ENCODE assay signal across 10 cellular contexts in genomic region chr7:17532861-17533404, GRCh38.
DNase-seq lines count a peak whose midpoint lies in the region; ATAC-seq and TF ChIP-seq lines count a peak whose summit lies in the region.
"Had no signal": no experiment of that assay in that cellular context is flagged by ENCODE, and none has a peak within 500 bp of the region (broad histone marks: within the 10 kb centered on the region; RNA-seq: fewer than 3 reads in every experiment).

No MANE protein-coding gene starts in this region.

- peak overlapping the region; percentile 90 for H3K27ac ChIP-seq in PC-3 (ENCODE audit: low read length)
- peak overlapping the region; percentile 90 for H3K27ac ChIP-seq in epithelial cell of prostate
- peak overlapping the region in 2 of 4 donors; percentile 15 to 16 for H3K27ac ChIP-seq in Peyer's patch

- H3K36me3 ChIP-seq in PC-3 (ENCODE audit: low read depth, low read length) (no peaks in the 10 kb centered on the region), Peyer's patch (no peaks in the 10 kb centered on the region)

- peak; percentile 95 for ATAC-seq in PC-3
- ATAC-seq in GM18909 (IDR thresholded peaks at IDR 0.05; ENCODE audit: poor library complexity, unreplicated experiment): no peak
- ATAC-seq: Right ventricle myocardium inferior had no signal

- no TSS peak for BruUV-seq in PC-3 (replicated peaks; lab: Mats Ljungman, UMichigan)

- H3K9ac ChIP-seq in PC-3 (ENCODE audit: low read length): peak overlapping the region; percentile 63

- no peak for TF ChIP-seq POLR2A in Peyer's patch (IDR thresholded peaks at IDR 0.05)

- H3K79me2 ChIP-seq in PC-3 (ENCODE audit: low read length): no peaks in the 10 kb centered on the region

- no peaks in the 10 kb centered on the region for H3F3A ChIP-seq in PC-3 (ENCODE audit: low read length, unreplicated experiment)

- no peaks in the 10 kb centered on the region for H3K9me2 ChIP-seq in PC-3 (replicated peaks; ENCODE audit: low read length)

- H3K9me3 ChIP-seq in PC-3 (ENCODE audit: low read length): no peaks in the 10 kb centered on the region
- no peaks in the 10 kb centered on the region for H3K9me3 ChIP-seq in Peyer's patch

- POLR2A ChIA-PET in PC-3 (lab: Charles Lee; ENCODE audit: unreplicated experiment): interaction anchor here (0.5 to 0.6 kb wide), 2 partner anchors 32 to 96 kb away, joined by 3 to 5 read pairs; no protein-coding TSS in a partner anchor

- TF ChIP-seq CTCF in PC-3 (conservative IDR thresholded peaks at IDR 0.05; ENCODE audit: low read depth, low read length) (no peak), Peyer's patch (IDR thresholded peaks at IDR 0.05) (no peak)

- no peak overlapping the region for H2AFZ ChIP-seq in PC-3 (ENCODE audit: low read length)

- peak overlapping the region; percentile 65 for H3K4me2 ChIP-seq in PC-3 (ENCODE audit: low read length)

- intact Hi-C loops in PC-3 (cut with micrococcal nuclease): loop anchor here (1.0 to 5.0 kb wide), 7 partner anchors 26 to 555 kb away; no protein-coding TSS in a partner anchor

- no peaks in the 10 kb centered on the region for H4K20me1 ChIP-seq in PC-3 (ENCODE audit: low read length)

- CTCF ChIA-PET in PC-3 (lab: Charles Lee): interaction anchor here (1.0 kb wide), 1 partner anchor 230 kb away, joined by 5 read pairs; no protein-coding TSS in a partner anchor

- H3K27me3 ChIP-seq in PC-3 (ENCODE audit: low read length) (no peaks in the 10 kb centered on the region), Peyer's patch (no peaks in the 10 kb centered on the region)

- DNase-seq in H4 (ENCODE audit: low spot score) (peak; percentile 94), PC-3 (peak; percentile 96), epithelial cell of prostate (ENCODE audit: low read depth, low spot score) (peak; percentile 98), skeletal muscle cell (ENCODE audit: low read depth) (peak; percentile 96), OCI-M1 (lab: John Stamatoyannopoulos, UW) (no peak), Peyer's patch (no peak)
- DNase-seq in activated CD8-positive, alpha-beta memory T cell treated with anti-CD3 and anti-CD28 coated beads, Interleukin-2, amount 50 U/mL, for 4 hours: no peak
- DNase-seq: nucleus accumbens had no signal

- H3K4me1 ChIP-seq in PC-3 (ENCODE audit: insufficient read depth, low read length): peaks cover 36% of the 10 kb centered on the region
- H3K4me1 ChIP-seq in Peyer's patch: no peaks in the 10 kb centered on the region

- H3K4me3 ChIP-seq in PC-3 (ENCODE audit: low read length) (no peak overlapping the region), skeletal muscle cell (ENCODE audit: low read depth, low read length) (no peak overlapping the region), Peyer's patch (no peak overlapping the region)

Comparison
In these comparisons a context has a peak if more than half of its experiments do, and no peak if none do; other contexts are left out.
1. DNase-seq: peak in H4 (single experiment), PC-3 (single experiment), epithelial cell of prostate (single experiment) and skeletal muscle cell (single experiment); none in OCI-M1 (single experiment), Peyer's patch (0 of 3) and activated CD8-positive, alpha-beta memory T cell treated with anti-CD3 and anti-CD28 coated beads, Interleukin-2, amount 50 U/mL, for 4 hours (single experiment).